ENCODE assay signal across 21 cellular contexts in genomic region chr1:248007778-248008177, GRCh38. TPM values are rescaled to one million over a fixed set of nuclear protein-coding genes. Genes with fewer than 3 reads are reported as not detected.
"Had no signal": no experiment of that assay in that cellular context is flagged by ENCODE, and none has a peak within 500 bp of the region (broad histone marks: within the 10 kb centered on the region; RNA-seq: fewer than 3 reads in every experiment).

No MANE protein-coding gene starts in this region.

- H3K36me3 ChIP-seq: SJSA1 had no signal

- H3K27ac ChIP-seq: HL-60, KMS-11, SJSA1 had no signal

- H3K4me3 ChIP-seq: SJSA1 had no signal

- DNase-seq: Kasumi-1, MM.1S, NCI-H1092 treated with DMSO at 0.1 percent for 48 hours, NCI-H1436, NCI-H187, NCI-H2029, NCI-H2227 treated with DMSO at 0.1 percent for 48 hours, NCI-H524 treated with DMSO at 0.1 percent for 48 hours, NCI-H69, NCI-H774, Right ventricle myocardium superior, RPMI8226, SIG-M5 had no signal

- H3K4me1 ChIP-seq: SJSA1 had no signal

- FAIRE-seq: HTR-8/SVneo, RCC 7860 had no signal

- H3K9ac ChIP-seq: KMS-11 had no signal

- H3K4me2 ChIP-seq: KMS-11 had no signal

- H3K27me3 ChIP-seq: SJSA1 had no signal

RNA-seq across cellular contexts. Expression of gene OR2L5, which starts 5.7 kb away (rescaled TPM):
- total RNA-seq: M059J; NCI-H460; Right ventricle myocardium superior; SJSA1; T-helper 1 cell treated with Interleukin-12 subunit alpha and Interleukin-12 subunit beta and Interleukin-4 antibody, amounts not matched to agents 30 ng/mL and 1 ng/mL, for 36 hours had no signal

RNA-seq across cellular contexts. Expression of gene OR2L2, which starts 22.1 kb away (rescaled TPM):
- total RNA-seq: M059J, NCI-H460, Right ventricle myocardium superior, SJSA1 had no signal

RNA-seq across cellular contexts. Expression of gene OR2L3, which starts 38.9 kb away (rescaled TPM):
- total RNA-seq: M059J; NCI-H460; Right ventricle myocardium superior; SJSA1; T-helper 1 cell treated with Interleukin-12 subunit alpha and Interleukin-12 subunit beta and Interleukin-4 antibody, amounts not matched to agents 30 ng/mL and 1 ng/mL, for 36 hours had no signal

RNA-seq across cellular contexts. Expression of gene OR2AK2, which starts 42.7 kb away (rescaled TPM):
- total RNA-seq: M059J; NCI-H460; Right ventricle myocardium superior; SJSA1; T-helper 1 cell treated with Interleukin-12 subunit alpha and Interleukin-12 subunit beta and Interleukin-4 antibody, amounts not matched to agents 30 ng/mL and 1 ng/mL, for 36 hours had no signal

RNA-seq across cellular contexts. Expression of gene OR2L8, which starts 59.1 kb away (rescaled TPM):
- total RNA-seq: M059J, NCI-H460, Right ventricle myocardium superior, SJSA1 had no signal
